15 cellular contexts compared by ENCODE assay signal in genomic region chr9:93675336-93676150, GRCh38.
A peak's percentile ranks its signal among the peaks of the same experiment; 100 is the strongest.
DNase-seq lines count a peak whose midpoint lies in the region; ATAC-seq and TF ChIP-seq lines count a peak whose summit lies in the region.
"Had no signal": no experiment of that assay in that cellular context is flagged by ENCODE, and none has a peak within 500 bp of the region (broad histone marks: within the 10 kb centered on the region; RNA-seq: fewer than 3 reads in every experiment).

No MANE protein-coding gene starts in this region.

- H3K9me3 ChIP-seq in mucosa of descending colon (no peaks in the 10 kb centered on the region), upper lobe of right lung (no peaks in the 10 kb centered on the region)

- no peak for ATAC-seq in mucosa of descending colon
- no peak for ATAC-seq in upper lobe of right lung
- ATAC-seq in HG02981 (IDR thresholded peaks at IDR 0.05; ENCODE audit: unreplicated experiment) = no peak
- ATAC-seq in GM21367 (IDR thresholded peaks at IDR 0.05; ENCODE audit: unreplicated experiment) = no peak
- ATAC-seq: effector memory CD8-positive, alpha-beta T cell had no signal

- TF ChIP-seq CTCF in coronary artery (IDR thresholded peaks at IDR 0.05) (no peak), mucosa of descending colon (IDR thresholded peaks at IDR 0.05) (no peak), upper lobe of right lung (IDR thresholded peaks at IDR 0.05) (no peak), GM20000 (IDR thresholded peaks at IDR 0.05; ENCODE audit: extremely low read depth, missing control alignments) (no peak)

- H3K36me3 ChIP-seq in mucosa of descending colon (ENCODE audit: low read depth) (no peaks in the 10 kb centered on the region), upper lobe of right lung (peaks cover 43% of the 10 kb centered on the region)

- peak; percentile 61 for DNase-seq in activated effector memory CD4-positive, alpha-beta T cell treated with anti-CD3 and anti-CD28 coated beads, Interleukin-2, amount 50 U/mL, for 16 hours
- no peak for DNase-seq in activated effector memory CD4-positive, alpha-beta T cell treated with Interleukin-2 at 50 U/mL for 16 hours
- DNase-seq in coronary artery (ENCODE audit: low spot score) (peak; percentile 69), mucosa of descending colon (peak in 2 of 3 donors; percentile 13 to 38), upper lobe of right lung (peak; percentile 55), GM20000 (ENCODE audit: low spot score) (no peak)
- DNase-seq: anterior cingulate cortex; Calu3; effector memory CD8-positive, alpha-beta T cell; foreskin melanocyte; naive B cell; NCI-H82; SHP77 treated with DMSO at 0.1 percent for 48 hours had no signal

- no peaks in the 10 kb centered on the region for H3K4me1 ChIP-seq in mucosa of descending colon (ENCODE audit: low read depth)
- H3K4me1 ChIP-seq in upper lobe of right lung = no peaks in the 10 kb centered on the region

- intact Hi-C loops in mucosa of descending colon (cut with DNase I, micrococcal nuclease) (no loop called here), upper lobe of right lung (cut with DNase I) (no loop called here)

- H3K27ac ChIP-seq in coronary artery (no peak overlapping the region), upper lobe of right lung (no peak overlapping the region)

- H3K4me3 ChIP-seq in coronary artery (no peak overlapping the region), mucosa of descending colon (no peak overlapping the region), upper lobe of right lung (no peak overlapping the region)

- no peaks in the 10 kb centered on the region for H3K27me3 ChIP-seq in upper lobe of right lung

Comparison
In these comparisons a context has a peak if more than half of its experiments do, and no peak if none do; other contexts are left out.
1. DNase-seq: peak in activated effector memory CD4-positive, alpha-beta T cell treated with anti-CD3 and anti-CD28 coated beads, Interleukin-2, amount 50 U/mL, for 16 hours (single experiment), coronary artery (single experiment), mucosa of descending colon (2 of 3) and upper lobe of right lung (single experiment); none in activated effector memory CD4-positive, alpha-beta T cell treated with Interleukin-2 at 50 U/mL for 16 hours (single experiment) and GM20000 (single experiment).